24 cellular contexts compared by ENCODE assay signal in genomic region chr13:99993660-99994455, GRCh38. TPM values are rescaled to one million over a fixed set of nuclear protein-coding genes. Genes with fewer than 3 reads are reported as not detected.
DNase-seq lines count a peak whose midpoint lies in the region; ATAC-seq, FAIRE-seq and TF ChIP-seq lines count a peak whose summit lies in the region.
"Had no signal": no experiment of that assay in that cellular context is flagged by ENCODE, and none has a peak within 500 bp of the region (broad histone marks: within the 10 kb centered on the region; RNA-seq: fewer than 3 reads in every experiment).

No MANE protein-coding gene starts in this region.

- POLR2A ChIA-PET in HEK293 (lab: Yijun Ruan, JAX) (interaction anchor here (1.3 to 2.1 kb wide), 2 partner anchors 12 to 13 kb away, joined by 3 to 6 read pairs; partner anchors contain the start of gene ZIC2), K562 (lab: Yijun Ruan, JAX) (no interaction called here)

- no peaks in the 10 kb centered on the region for H3K36me3 Mint-ChIP-seq in neural crest cell (ENCODE audit: low read depth)
- H3K36me3 Mint-ChIP-seq: activated naive CD8-positive, alpha-beta T cell treated with anti-CD3 and anti-CD28 coated beads, Interleukin-2, amount 10 ng/mL, durations not matched to agents 7 days and 5 days had no signal

- no peak for TF ChIP-seq EP300 in K562 (IDR thresholded peaks at IDR 0.05; ENCODE audit: low read length)

- no peaks in the 10 kb centered on the region for H3K9me3 Mint-ChIP-seq in neural crest cell
- H3K9me3 Mint-ChIP-seq: activated naive CD8-positive, alpha-beta T cell treated with anti-CD3 and anti-CD28 coated beads, Interleukin-2, amount 10 ng/mL, durations not matched to agents 7 days and 5 days; dendritic cell treated with granulocyte-macrophage colony-stimulating factor and Interleukin-4, amounts not matched to agents 40 ng/mL and 50 ng/mL, for 4 days had no signal

- H3K27me3 ChIP-seq in K562 (ENCODE audit: control insufficient read depth in 2 of 2, insufficient read depth in 2 of 2, low read length in 2 of 2) = peaks cover 8 to 9% of the 10 kb centered on the region in 2 experiments; a peak in 4 of 5 replicates
- H3K27me3 ChIP-seq: brain microvascular endothelial cell had no signal

- TF ChIP-seq POLR2A in K562 (conservative IDR thresholded peaks at IDR 0.05) = no peak

- in situ Hi-C loops in G401 (cut with HindIII; ENCODE audit: low sequenced_read_pairs) = no loop called here
- in situ Hi-C loops in K562 (cut with MboI) = no loop called here

- no peak for FAIRE-seq in K562 (lab: Jason Lieb, UNC)
- FAIRE-seq: endothelial cell of umbilical vein had no signal

- H2AFZ ChIP-seq in K562 (ENCODE audit: low read depth, low read length) = no peak overlapping the region

- H3K27me3 Mint-ChIP-seq in neural crest cell (ENCODE audit: low read depth) = peaks cover 98% of the 10 kb centered on the region

- H3K9me3 ChIP-seq in HEK293 (ENCODE audit: control insufficient read depth, insufficient read depth, low read depth, low read length) (no peaks in the 10 kb centered on the region), K562 (replicated peaks; ENCODE audit: control insufficient read depth, insufficient read depth, low read depth, low read length) (no peaks in the 10 kb centered on the region)
- H3K9me3 ChIP-seq: heart left ventricle, mucosa of descending colon, neutrophil, upper lobe of right lung had no signal

- H3K4me3 ChIP-seq in HEK293 (ENCODE audit: low read depth, low read length) = no peak overlapping the region
- no peak overlapping the region for H3K4me3 ChIP-seq in K562
- H3K4me3 ChIP-seq: heart left ventricle, mucosa of descending colon, upper lobe of right lung had no signal

- H3K4me3 Mint-ChIP-seq in neural crest cell = peak overlapping the region; percentile 3
- H3K4me3 Mint-ChIP-seq: activated CD4-positive, alpha-beta T cell treated with anti-CD3 and anti-CD28 coated beads, Interleukin-2, amount 10 ng/mL, durations not matched to agents 24 days and 14 days; activated naive CD8-positive, alpha-beta T cell treated with anti-CD3 and anti-CD28 coated beads, Interleukin-2, amount 10 ng/mL, durations not matched to agents 7 days and 5 days; activated T-helper 17 cell treated with anti-CD3 and anti-CD28 coated beads, Interleukin-2, amount 50 U/mL, for 72 hours; dendritic cell treated with granulocyte-macrophage colony-stimulating factor and Interleukin-4, amounts not matched to agents 40 ng/mL and 50 ng/mL, for 4 days had no signal

- no peaks in the 10 kb centered on the region for H3K9me1 ChIP-seq in K562 (ENCODE audit: control insufficient read depth, insufficient read depth, low read length)

- H4K20me1 ChIP-seq in K562 (replicated peaks; ENCODE audit: control insufficient read depth, insufficient read depth, low read length) = no peaks in the 10 kb centered on the region

- no peak for TF ChIP-seq CTCF in HEK293 (tag by site-specific recombination; IDR thresholded peaks at IDR 0.05)
- no peak for TF ChIP-seq CTCF in K562 (IDR thresholded peaks at IDR 0.05 in 2 of 3, conservative IDR thresholded peaks at IDR 0.05 in 1 of 3; ENCODE audit: insufficient read depth in 2 of 3, low read depth in 1 of 3, low read length in 3 of 3)
- TF ChIP-seq CTCF in neural crest cell (conservative IDR thresholded peaks at IDR 0.05) = no peak

- H3K9ac ChIP-seq in K562 (ENCODE audit: insufficient read depth in 1 of 2, low read depth in 2 of 2, low read length in 2 of 2) = no peak overlapping the region

- ATAC-seq in K562 = no peak
- ATAC-seq in GM21619 (IDR thresholded peaks at IDR 0.05; ENCODE audit: unreplicated experiment) = no peak
- ATAC-seq: activated T-helper 17 cell treated with anti-CD3 and anti-CD28 coated beads, Interleukin-2, amount 50 U/mL, for 72 hours; heart left ventricle; left ventricle myocardium superior; mucosa of descending colon; upper lobe of right lung had no signal

- no peak for TF ChIP-seq RAD21 in K562 (CRISPR knock-in tag; conservative IDR thresholded peaks at IDR 0.05 in 1 of 2, IDR thresholded peaks at IDR 0.05 in 1 of 2)

- no peak overlapping the region for H3K27ac Mint-ChIP-seq in neural crest cell (ENCODE audit: unreplicated experiment)
- H3K27ac Mint-ChIP-seq: activated naive CD8-positive, alpha-beta T cell treated with anti-CD3 and anti-CD28 coated beads, Interleukin-2, amount 10 ng/mL, durations not matched to agents 7 days and 5 days; activated T-helper 17 cell treated with anti-CD3 and anti-CD28 coated beads, Interleukin-2, amount 50 U/mL, for 72 hours; dendritic cell treated with granulocyte-macrophage colony-stimulating factor and Interleukin-4, amounts not matched to agents 40 ng/mL and 50 ng/mL, for 4 days; immature natural killer cell had no signal

- peaks cover 27% of the 10 kb centered on the region for H3K4me1 Mint-ChIP-seq in neural crest cell

- H3K36me3 ChIP-seq in HEK293 (ENCODE audit: control insufficient read depth in 2 of 2, insufficient read depth in 1 of 2, low read length in 2 of 2) (no peaks in the 10 kb centered on the region), K562 (ENCODE audit: control insufficient read depth, insufficient read depth, low read length) (no peaks in the 10 kb centered on the region)
- H3K36me3 ChIP-seq: brain microvascular endothelial cell, heart left ventricle, neutrophil, upper lobe of right lung had no signal

- 3% methylated on average over 8 of the region's 9 CpGs for WGBS in K562 (ENCODE audit: insufficient coverage, low coverage, missing lambda C conversion rate)

- CTCF ChIA-PET in HEK293 (lab: Yijun Ruan, JAX) = interaction anchor here (0.6 kb wide), 1 partner anchor 52 kb away, joined by 3 read pairs; no protein-coding TSS in a partner anchor
- CTCF ChIA-PET in K562 (lab: Yijun Ruan, JAX; ENCODE audit: low intra/inter-chr PET ratio) = no interaction called here

- H3K4me2 ChIP-seq in K562 (ENCODE audit: insufficient read depth, low read length) = no peak overlapping the region

- peak; percentile 72 for DNase-seq in G401 (ENCODE audit: low spot score)
- DNase-seq in K562 (ENCODE audit: extremely low read depth in 1 of 4, low spot score in 3 of 4) = no peak
- no peak for DNase-seq in neural crest cell (ENCODE audit: low read depth, low spot score)
- no peak for DNase-seq in NCI-H345 (lab: John Stamatoyannopoulos, UW)
- no peak for DNase-seq in mesenteric fat pad (ENCODE audit: low spot score)
- DNase-seq: activated CD4-positive, alpha-beta T cell treated with anti-CD3 and anti-CD28 coated beads, Interleukin-2, amount 10 ng/mL, durations not matched to agents 24 days and 14 days; activated naive CD8-positive, alpha-beta T cell treated with anti-CD3 and anti-CD28 coated beads, Interleukin-2, amount 10 ng/mL, durations not matched to agents 7 days and 5 days; brain microvascular endothelial cell; DND-41; heart left ventricle; immature natural killer cell; left ventricle myocardium superior; mucosa of descending colon; NCI-H1694 treated with DMSO at 0.1 percent for 48 hours; NCI-H446; stimulated activated CD4-positive, alpha-beta T cell treated with anti-CD3 and anti-CD28 coated beads, Interleukin-12 subunit alpha, Interleukin-12 subunit beta, amount 100 ng/mL, for 4 hours; upper lobe of right lung had no signal

- no TSS peak for BruUV-seq in K562 (replicated peaks; lab: Mats Ljungman, UMichigan)

- H3K27ac ChIP-seq in HEK293 (ENCODE audit: extremely low read depth, low read depth, low read length) = no peak overlapping the region
- no peak overlapping the region for H3K27ac ChIP-seq in K562 (ENCODE audit: extremely low read depth, low read depth, low read length)
- H3K27ac ChIP-seq: brain microvascular endothelial cell, heart left ventricle, neutrophil, upper lobe of right lung had no signal

- intact Hi-C loops in K562 (cut with micrococcal nuclease) = no loop called here

- peaks cover 15% of the 10 kb centered on the region for H3K4me1 ChIP-seq in HEK293 (ENCODE audit: control insufficient read depth, insufficient read depth, low read length)
- H3K4me1 ChIP-seq in K562 (replicated peaks in 1 of 2; ENCODE audit: control insufficient read depth in 2 of 2, insufficient read depth in 2 of 2, low read length in 2 of 2) = peaks cover 0 to 18% of the 10 kb centered on the region in 2 experiments; a peak in 2 of 5 replicates
- H3K4me1 ChIP-seq: upper lobe of right lung had no signal

- no peaks in the 10 kb centered on the region for H3K79me2 ChIP-seq in K562 (ENCODE audit: control insufficient read depth, insufficient read depth, low read length)

RNA-seq across cellular contexts. Expression of gene ZIC2, which starts 12.3 kb away (rescaled TPM):
- 10.0 and 16.8 TPM in 2 replicates for total RNA-seq in G401 (2014; rRNA removed; shearing (Covaris generic))
- total RNA-seq in K562 (2011; cell fraction: chromatin; rRNA removed; ENCODE audit: low replicate concordance) = 5.8 and 7.8 TPM in 2 replicates
- total RNA-seq in K562 (2011; cell fraction: nucleolus; rRNA removed) = 5.7 and 7.7 TPM in 2 replicates
- 4.1 and 7.0 TPM in 2 replicates for total RNA-seq in K562 (2011; cell fraction: nucleoplasm; rRNA removed)
- total RNA-seq in K562 (2014; rRNA removed) = 3.7 and 6.1 TPM in 2 replicates
- total RNA-seq in K562 (2014; rRNA removed; fragmentation: Illumina TruSeq; extraction: Trizol) = 2.3 and 2.4 TPM in 2 replicates
- 3.7 and 4.5 TPM in 2 replicates for total RNA-seq in K562 (2015; rRNA removed; fragmentation: Illumina TruSeq; extraction: Trizol)
- 18.0 and 22.1 TPM in 2 replicates for total RNA-seq in K562 (2021)
- 1.8 and 2.2 TPM in 2 replicates for polyA plus RNA-seq in K562 (2011; rRNA removed)
- 1.4 and 2.3 TPM in 2 replicates for polyA plus RNA-seq in K562 (2011; cell fraction: cytosol; rRNA removed)
- polyA plus RNA-seq in K562 (2011; cell fraction: nucleus; rRNA removed) = 6.9 and 9.9 TPM in 2 replicates
- polyA plus RNA-seq in K562 (2012) = 7.4 and 9.3 TPM in 2 replicates
- polyA plus RNA-seq in K562 (2014; fragmentation: Illumina TruSeq; extraction: Trizol) = 6.5 and 7.3 TPM in 2 replicates
- 1 to 10 TPM; 4.2 to 9.8 TPM for polyA plus RNA-seq in K562 (2014; fragmentation: Nextera tagmentation; extraction: Ambion mirVana)
- 4.6 and 6.3 TPM in 2 replicates for polyA plus RNA-seq in K562 (2014; rRNA removed)
- polyA minus RNA-seq in K562 (2011; rRNA and poly(A)+ RNA removed) = 1.5 and 2.4 TPM in 2 replicates
- polyA minus RNA-seq in K562 (2011; cell fraction: cytosol; rRNA and poly(A)+ RNA removed) = 2.9 and 10.6 TPM in 2 replicates
- polyA minus RNA-seq in K562 (2011; cell fraction: nucleus; rRNA and poly(A)+ RNA removed) = 7.3 and 9.6 TPM in 2 replicates
- 48.6 and 55.3 TPM in 2 replicates for total RNA-seq in neural crest cell
- not detected for total RNA-seq in mesenteric fat pad
- total RNA-seq: activated CD4-positive, alpha-beta T cell treated with anti-CD3 and anti-CD28 coated beads, Interleukin-2, amount 10 ng/mL, durations not matched to agents 24 days and 14 days; activated naive CD8-positive, alpha-beta T cell treated with anti-CD3 and anti-CD28 coated beads, Interleukin-2, amount 10 ng/mL, durations not matched to agents 7 days and 5 days; endothelial cell of umbilical vein; heart left ventricle; left ventricle myocardium superior; upper lobe of right lung had no signal
- polyA plus RNA-seq: heart left ventricle, immature natural killer cell had no signal

RNA-seq across cellular contexts. Expression of gene ZIC5, which starts 22.3 kb away (rescaled TPM):
- total RNA-seq in G401 (2014; rRNA removed; shearing (Covaris generic)) = 7.1 and 10.1 TPM in 2 replicates
- total RNA-seq in K562 (2011; cell fraction: chromatin; rRNA removed; ENCODE audit: low replicate concordance) = 0.97 and 1.9 TPM in 2 replicates
- 0.79 and 1.0 TPM in 2 replicates for total RNA-seq in K562 (2011; cell fraction: nucleolus; rRNA removed)
- 1.2 and 1.6 TPM in 2 replicates for total RNA-seq in K562 (2011; cell fraction: nucleoplasm; rRNA removed)
- 1.1 and 1.3 TPM in 2 replicates for total RNA-seq in K562 (2014; rRNA removed)
- 1.1 and 1.2 TPM in 2 replicates for total RNA-seq in K562 (2014; rRNA removed; fragmentation: Illumina TruSeq; extraction: Trizol)
- 1.3 and 1.5 TPM in 2 replicates for total RNA-seq in K562 (2015; rRNA removed; fragmentation: Illumina TruSeq; extraction: Trizol)
- 2.0 and 2.2 TPM in 2 replicates for total RNA-seq in K562 (2021)
- polyA plus RNA-seq in K562 (2011; rRNA removed) = 0.76 and 0.92 TPM in 2 replicates
- polyA plus RNA-seq in K562 (2011; cell fraction: cytosol; rRNA removed) = 0.55 and 0.61 TPM in 2 replicates
- 1.2 and 1.7 TPM in 2 replicates for polyA plus RNA-seq in K562 (2011; cell fraction: nucleus; rRNA removed)
- 0.68 and 0.83 TPM in 2 replicates for polyA plus RNA-seq in K562 (2012)
- 1.3 and 1.8 TPM in 2 replicates for polyA plus RNA-seq in K562 (2014; fragmentation: Illumina TruSeq; extraction: Trizol)
- under 1 TPM; 0.57 to 0.73 TPM for polyA plus RNA-seq in K562 (2014; fragmentation: Nextera tagmentation; extraction: Ambion mirVana)
- polyA plus RNA-seq in K562 (2014; rRNA removed) = 0.89 and 1.4 TPM in 2 replicates
- polyA minus RNA-seq in K562 (2011; rRNA and poly(A)+ RNA removed) = 0.53 and 0.66 TPM in 2 replicates
- polyA minus RNA-seq in K562 (2011; cell fraction: cytosol; rRNA and poly(A)+ RNA removed) = 0.91 and 1.2 TPM in 2 replicates
- polyA minus RNA-seq in K562 (2011; cell fraction: nucleus; rRNA and poly(A)+ RNA removed) = 1.3 and 1.4 TPM in 2 replicates
- total RNA-seq in neural crest cell = 6.3 and 6.7 TPM in 2 replicates
- not detected for total RNA-seq in mesenteric fat pad
- total RNA-seq: activated CD4-positive, alpha-beta T cell treated with anti-CD3 and anti-CD28 coated beads, Interleukin-2, amount 10 ng/mL, durations not matched to agents 24 days and 14 days; activated naive CD8-positive, alpha-beta T cell treated with anti-CD3 and anti-CD28 coated beads, Interleukin-2, amount 10 ng/mL, durations not matched to agents 7 days and 5 days; endothelial cell of umbilical vein; heart left ventricle; left ventricle myocardium superior; MCF 10A; mucosa of descending colon; upper lobe of right lung had no signal
- polyA plus RNA-seq: endothelial cell of umbilical vein, heart left ventricle, immature natural killer cell had no signal
